8 cellular contexts compared by ENCODE assay signal in the genomic region with DNA sequence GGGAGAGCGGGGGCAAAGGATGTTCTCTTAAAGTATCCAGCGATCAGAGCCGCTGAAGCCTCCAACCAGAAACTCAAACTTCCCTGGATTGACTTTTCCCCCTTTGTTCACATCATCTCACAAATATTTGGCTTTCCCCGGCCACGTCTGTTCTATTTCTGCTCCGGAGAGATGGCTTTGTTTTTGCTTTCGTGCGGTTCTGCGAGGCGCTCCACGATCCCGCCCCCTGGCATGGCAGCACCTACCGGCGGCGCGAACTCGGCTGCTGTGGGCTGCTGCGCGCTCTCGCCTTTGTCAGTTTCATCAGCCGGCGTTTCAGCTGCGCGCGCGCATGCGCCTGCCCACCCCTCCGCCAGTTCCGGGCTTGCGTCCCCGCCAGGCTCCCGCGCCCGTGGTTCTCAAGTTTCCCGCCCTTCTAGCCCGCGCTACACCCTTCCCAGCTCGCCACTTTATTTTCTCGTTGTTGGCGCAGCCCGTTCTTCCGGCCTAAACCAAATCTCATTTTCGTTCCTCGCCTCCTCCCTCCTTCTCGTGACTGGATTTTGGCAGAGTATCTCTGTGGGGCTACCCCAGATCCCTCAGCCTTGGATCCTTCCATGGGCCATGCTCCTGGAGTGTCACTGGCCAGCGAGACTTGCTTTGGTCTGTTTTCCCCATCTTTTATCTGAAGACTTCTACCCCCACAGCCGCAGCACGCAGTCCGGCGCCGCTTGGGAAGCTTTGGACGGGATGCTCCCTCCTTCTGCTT.
DNase-seq lines count a peak whose midpoint lies in the region; ATAC-seq, FAIRE-seq and TF ChIP-seq lines count a peak whose summit lies in the region.

No MANE protein-coding gene starts in this region.

- peaks cover 0 to 2% (median 0%) of the 10 kb centered on the region in 3 donors for H3K27me3 ChIP-seq in psoas muscle (ENCODE audit: insufficient read depth in 3 of 3, low read length in 2 of 3)

- H3K36me3 ChIP-seq in psoas muscle (ENCODE audit: insufficient read depth in 1 of 2, low read depth in 1 of 2) = no peaks in the 10 kb centered on the region

- WGBS in psoas muscle, 3 donors = 6 to 8% (median 8%) methylated on average over 52 of the region's 52 CpGs

- peak; percentile 94 for DNase-seq in GM12865 (ENCODE audit: low read depth)
- peak; percentile 68 for DNase-seq in NCI-H1092 (lab: John Stamatoyannopoulos, UW)
- peak; percentile 19 to 82 for DNase-seq in SW 1271 (lab: John Stamatoyannopoulos, UW)
- DNase-seq in amniotic epithelial cell (ENCODE audit: low read depth) = peak; percentile 66
- DNase-seq in left ventricle myocardium superior = peak; percentile 92
- DNase-seq in psoas muscle = peak; percentile 88 to 91
- peak; percentile 97 for DNase-seq in urothelium cell line (ENCODE audit: low spot score)

- H3K9me3 ChIP-seq in psoas muscle = no peaks in the 10 kb centered on the region

- H3K4me3 ChIP-seq in GM12865 (ENCODE audit: low read depth, low read length) (peak overlapping the region; percentile 93), psoas muscle (peak overlapping the region; percentile 78)

- FAIRE-seq in urothelium cell line (lab: Jason Lieb, UNC) = peak; percentile 82

- ATAC-seq in HG02588 (IDR thresholded peaks at IDR 0.05; ENCODE audit: unreplicated experiment) (peak; percentile 93), left ventricle myocardium superior (peak; percentile 98), psoas muscle (peak; percentile 90 to 97 (median 94))

- H3K4me1 ChIP-seq in psoas muscle = no peaks in the 10 kb centered on the region

- TF ChIP-seq CTCF in GM12865 (IDR thresholded peaks at IDR 0.05; ENCODE audit: insufficient read depth, low read depth, low read length, missing control alignments) (peak; percentile 1), psoas muscle (IDR thresholded peaks at IDR 0.05) (no peak)

- peak overlapping the region; percentile 74 for H3K27ac ChIP-seq in psoas muscle

- intact Hi-C loops in left ventricle myocardium superior (cut with micrococcal nuclease) (no loop called here), psoas muscle (cut with DNase I) (no loop called here)

Comparison
In these comparisons a context has a peak if more than half of its experiments do, and no peak if none do; other contexts are left out.
1. Peak in every context shown above with its lines: DNase-seq, ATAC-seq, H3K4me3 ChIP-seq and H3K27ac ChIP-seq.